ENCODE assay signal across 1 cellular context in the genomic region with DNA sequence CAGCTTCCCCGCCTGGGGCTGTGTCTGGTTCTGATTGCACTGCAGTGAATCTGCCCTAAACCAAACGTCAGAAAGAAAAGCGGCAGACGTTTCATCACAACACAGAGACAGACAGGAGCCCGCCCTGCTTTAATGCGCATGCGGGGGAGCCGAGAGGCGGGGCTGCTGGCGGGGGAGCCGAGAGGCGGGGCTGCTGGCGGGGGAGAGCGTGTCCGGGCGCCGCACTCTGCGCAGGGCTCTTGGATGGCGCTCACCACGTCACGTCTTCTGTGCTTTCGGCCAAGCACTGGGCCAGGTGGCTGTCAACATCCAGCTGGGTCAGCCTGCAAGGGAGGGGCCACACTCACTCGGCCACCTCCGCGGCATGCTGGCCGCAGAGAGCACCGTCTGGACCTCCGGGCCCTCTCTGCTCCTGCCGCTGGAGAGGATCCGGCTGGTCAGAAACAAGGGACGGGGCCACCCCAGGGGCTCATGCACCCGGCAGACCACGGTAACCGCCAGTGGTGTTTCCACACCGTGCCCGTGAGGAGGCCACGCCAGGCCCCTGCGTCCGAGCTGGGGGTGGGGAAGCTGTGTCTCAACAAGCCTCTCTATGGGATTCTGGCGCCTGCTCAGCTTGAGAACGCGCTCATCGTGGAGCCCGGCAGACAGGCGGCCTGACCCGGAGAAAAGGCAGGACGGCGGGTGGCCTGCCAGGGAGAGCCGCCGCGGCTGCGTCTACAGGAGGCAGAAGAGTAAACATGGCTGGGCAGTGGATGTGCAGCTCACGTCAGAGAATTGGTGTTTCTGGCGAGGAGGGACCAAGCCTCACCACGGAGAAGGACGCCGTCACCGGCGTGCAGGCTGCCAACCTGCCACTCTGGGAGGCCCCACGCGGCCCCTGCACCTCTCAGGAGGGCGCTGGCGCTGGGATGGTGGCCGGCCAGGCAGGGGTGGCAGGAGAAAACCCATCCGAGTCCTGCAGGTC.
A peak's percentile ranks its signal among the peaks of the same experiment; 100 is the strongest.
TF ChIP-seq lines count a peak whose summit lies in the region.

No MANE protein-coding gene starts in this region.

TF ChIP-seq in HepG2, 621 proteins besides CTCF, POLR2A, EP300 and RAD21 (continued from another document and continues in another):
- TF ChIP-seq, protein P1, sequence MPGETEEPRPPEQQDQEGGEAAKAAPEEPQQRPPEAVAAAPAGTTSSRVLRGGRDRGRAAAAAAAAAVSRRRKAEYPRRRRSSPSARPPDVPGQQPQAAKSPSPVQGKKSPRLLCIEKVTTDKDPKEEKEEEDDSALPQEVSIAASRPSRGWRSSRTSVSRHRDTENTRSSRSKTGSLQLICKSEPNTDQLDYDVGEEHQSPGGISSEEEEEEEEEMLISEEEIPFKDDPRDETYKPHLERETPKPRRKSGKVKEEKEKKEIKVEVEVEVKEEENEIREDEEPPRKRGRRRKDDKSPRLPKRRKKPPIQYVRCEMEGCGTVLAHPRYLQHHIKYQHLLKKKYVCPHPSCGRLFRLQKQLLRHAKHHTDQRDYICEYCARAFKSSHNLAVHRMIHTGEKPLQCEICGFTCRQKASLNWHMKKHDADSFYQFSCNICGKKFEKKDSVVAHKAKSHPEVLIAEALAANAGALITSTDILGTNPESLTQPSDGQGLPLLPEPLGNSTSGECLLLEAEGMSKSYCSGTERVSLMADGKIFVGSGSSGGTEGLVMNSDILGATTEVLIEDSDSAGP (CRISPR knock-in tag; IDR thresholded peaks at IDR 0.05; ENCODE audit: borderline replicate concordance) = peak; percentile 83
- no peak for TF ChIP-seq REXO4 (CRISPR knock-in tag; IDR thresholded peaks at IDR 0.05; ENCODE audit: borderline replicate concordance)
- no peak for TF ChIP-seq TBP (CRISPR knock-in tag; IDR thresholded peaks at IDR 0.05)
- TF ChIP-seq, protein P2, sequence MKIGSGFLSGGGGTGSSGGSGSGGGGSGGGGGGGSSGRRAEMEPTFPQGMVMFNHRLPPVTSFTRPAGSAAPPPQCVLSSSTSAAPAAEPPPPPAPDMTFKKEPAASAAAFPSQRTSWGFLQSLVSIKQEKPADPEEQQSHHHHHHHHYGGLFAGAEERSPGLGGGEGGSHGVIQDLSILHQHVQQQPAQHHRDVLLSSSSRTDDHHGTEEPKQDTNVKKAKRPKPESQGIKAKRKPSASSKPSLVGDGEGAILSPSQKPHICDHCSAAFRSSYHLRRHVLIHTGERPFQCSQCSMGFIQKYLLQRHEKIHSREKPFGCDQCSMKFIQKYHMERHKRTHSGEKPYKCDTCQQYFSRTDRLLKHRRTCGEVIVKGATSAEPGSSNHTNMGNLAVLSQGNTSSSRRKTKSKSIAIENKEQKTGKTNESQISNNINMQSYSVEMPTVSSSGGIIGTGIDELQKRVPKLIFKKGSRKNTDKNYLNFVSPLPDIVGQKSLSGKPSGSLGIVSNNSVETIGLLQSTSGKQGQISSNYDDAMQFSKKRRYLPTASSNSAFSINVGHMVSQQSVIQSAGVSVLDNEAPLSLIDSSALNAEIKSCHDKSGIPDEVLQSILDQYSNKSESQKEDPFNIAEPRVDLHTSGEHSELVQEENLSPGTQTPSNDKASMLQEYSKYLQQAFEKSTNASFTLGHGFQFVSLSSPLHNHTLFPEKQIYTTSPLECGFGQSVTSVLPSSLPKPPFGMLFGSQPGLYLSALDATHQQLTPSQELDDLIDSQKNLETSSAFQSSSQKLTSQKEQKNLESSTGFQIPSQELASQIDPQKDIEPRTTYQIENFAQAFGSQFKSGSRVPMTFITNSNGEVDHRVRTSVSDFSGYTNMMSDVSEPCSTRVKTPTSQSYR (CRISPR knock-in tag; IDR thresholded peaks at IDR 0.05; ENCODE audit: borderline replicate concordance) = no peak
- no peak for TF ChIP-seq CBX2 (IDR thresholded peaks at IDR 0.05; ENCODE audit: low read depth, low read length)
- no peak for TF ChIP-seq CBX2 (CRISPR knock-in tag; IDR thresholded peaks at IDR 0.05; ENCODE audit: low read depth)
- TF ChIP-seq RARG (CRISPR knock-in tag; IDR thresholded peaks at IDR 0.05; ENCODE audit: low read depth) = no peak
- peak in 1 of 2 experiments; percentile 53; a peak in 1 of 4 replicates for TF ChIP-seq HMGXB4 (CRISPR knock-in tag; IDR thresholded peaks at IDR 0.05; ENCODE audit: borderline replicate concordance in 1 of 2, low read depth in 1 of 2)
- TF ChIP-seq, protein P3, sequence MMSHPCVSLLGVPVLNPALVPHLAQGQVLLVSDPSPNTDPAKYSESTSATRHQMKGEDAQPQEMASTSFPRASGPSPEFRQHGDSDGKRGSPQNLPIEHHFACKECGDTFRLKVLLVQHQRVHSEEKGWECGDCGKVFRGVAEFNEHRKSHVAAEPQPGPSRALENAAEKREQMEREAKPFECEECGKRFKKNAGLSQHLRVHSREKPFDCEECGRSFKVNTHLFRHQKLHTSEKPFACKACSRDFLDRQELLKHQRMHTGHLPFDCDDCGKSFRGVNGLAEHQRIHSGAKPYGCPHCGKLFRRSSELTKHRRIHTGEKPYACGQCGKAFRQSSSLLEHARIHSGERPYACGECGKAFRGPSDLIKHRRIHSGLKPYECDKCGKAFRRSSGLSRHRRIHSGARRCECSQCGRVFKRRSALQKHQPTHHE (CRISPR knock-in tag; IDR thresholded peaks at IDR 0.05; ENCODE audit: borderline replicate concordance) = no peak
- no peak for TF ChIP-seq ZNF749 (CRISPR knock-in tag; IDR thresholded peaks at IDR 0.05; ENCODE audit: borderline replicate concordance)
- TF ChIP-seq ZNF616 (CRISPR knock-in tag; IDR thresholded peaks at IDR 0.05; ENCODE audit: low read depth) = no peak
- TF ChIP-seq, protein P4, sequence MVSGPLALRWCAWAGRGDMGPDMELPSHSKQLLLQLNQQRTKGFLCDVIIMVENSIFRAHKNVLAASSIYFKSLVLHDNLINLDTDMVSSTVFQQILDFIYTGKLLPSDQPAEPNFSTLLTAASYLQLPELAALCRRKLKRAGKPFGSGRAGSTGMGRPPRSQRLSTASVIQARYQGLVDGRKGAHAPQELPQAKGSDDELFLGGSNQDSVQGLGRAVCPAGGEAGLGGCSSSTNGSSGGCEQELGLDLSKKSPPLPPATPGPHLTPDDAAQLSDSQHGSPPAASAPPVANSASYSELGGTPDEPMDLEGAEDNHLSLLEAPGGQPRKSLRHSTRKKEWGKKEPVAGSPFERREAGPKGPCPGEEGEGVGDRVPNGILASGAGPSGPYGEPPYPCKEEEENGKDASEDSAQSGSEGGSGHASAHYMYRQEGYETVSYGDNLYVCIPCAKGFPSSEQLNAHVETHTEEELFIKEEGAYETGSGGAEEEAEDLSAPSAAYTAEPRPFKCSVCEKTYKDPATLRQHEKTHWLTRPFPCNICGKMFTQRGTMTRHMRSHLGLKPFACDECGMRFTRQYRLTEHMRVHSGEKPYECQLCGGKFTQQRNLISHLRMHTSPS (CRISPR knock-in tag; IDR thresholded peaks at IDR 0.05; ENCODE audit: low read depth) = no peak
- no peak for TF ChIP-seq RBAK (CRISPR knock-in tag; IDR thresholded peaks at IDR 0.05)
- TF ChIP-seq ZNF138 (CRISPR knock-in tag; IDR thresholded peaks at IDR 0.05; ENCODE audit: low read depth) = no peak; the same call in 1 of the 2 replicates
- TF ChIP-seq, protein P5, sequence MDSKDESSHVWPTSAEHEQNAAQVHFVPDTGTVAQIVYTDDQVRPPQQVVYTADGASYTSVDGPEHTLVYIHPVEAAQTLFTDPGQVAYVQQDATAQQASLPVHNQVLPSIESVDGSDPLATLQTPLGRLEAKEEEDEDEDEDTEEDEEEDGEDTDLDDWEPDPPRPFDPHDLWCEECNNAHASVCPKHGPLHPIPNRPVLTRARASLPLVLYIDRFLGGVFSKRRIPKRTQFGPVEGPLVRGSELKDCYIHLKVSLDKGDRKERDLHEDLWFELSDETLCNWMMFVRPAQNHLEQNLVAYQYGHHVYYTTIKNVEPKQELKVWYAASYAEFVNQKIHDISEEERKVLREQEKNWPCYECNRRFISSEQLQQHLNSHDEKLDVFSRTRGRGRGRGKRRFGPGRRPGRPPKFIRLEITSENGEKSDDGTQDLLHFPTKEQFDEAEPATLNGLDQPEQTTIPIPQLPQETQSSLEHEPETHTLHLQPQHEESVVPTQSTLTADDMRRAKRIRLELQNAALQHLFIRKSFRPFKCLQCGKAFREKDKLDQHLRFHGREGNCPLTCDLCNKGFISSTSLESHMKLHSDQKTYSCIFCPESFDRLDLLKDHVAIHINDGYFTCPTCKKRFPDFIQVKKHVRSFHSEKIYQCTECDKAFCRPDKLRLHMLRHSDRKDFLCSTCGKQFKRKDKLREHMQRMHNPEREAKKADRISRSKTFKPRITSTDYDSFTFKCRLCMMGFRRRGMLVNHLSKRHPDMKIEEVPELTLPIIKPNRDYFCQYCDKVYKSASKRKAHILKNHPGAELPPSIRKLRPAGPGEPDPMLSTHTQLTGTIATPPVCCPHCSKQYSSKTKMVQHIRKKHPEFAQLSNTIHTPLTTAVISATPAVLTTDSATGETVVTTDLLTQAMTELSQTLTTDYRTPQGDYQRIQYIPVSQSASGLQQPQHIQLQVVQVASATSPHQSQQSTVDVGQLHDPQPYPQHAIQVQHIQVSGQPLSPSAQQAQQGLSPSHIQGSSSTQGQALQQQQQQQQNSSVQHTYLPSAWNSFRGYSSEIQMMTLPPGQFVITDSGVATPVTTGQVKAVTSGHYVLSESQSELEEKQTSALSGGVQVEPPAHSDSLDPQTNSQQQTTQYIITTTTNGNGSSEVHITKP (CRISPR knock-in tag; IDR thresholded peaks at IDR 0.05; ENCODE audit: low read depth) = peak; percentile 66
- no peak for TF ChIP-seq MBD4 (IDR thresholded peaks at IDR 0.05; ENCODE audit: borderline replicate concordance, low read length)
- TF ChIP-seq TRIM24 (CRISPR knock-in tag; IDR thresholded peaks at IDR 0.05) = no peak
- TF ChIP-seq PTBP1 (IDR thresholded peaks at IDR 0.05; ENCODE audit: low read depth, low read length, poor library complexity, severe bottlenecking) = no peak
- 0 out of 2 replicates have a peak, but pooled peaks have one; percentile 45 for TF ChIP-seq HNRNPL (IDR thresholded peaks at IDR 0.05; ENCODE audit: low read depth, low read length)
- TF ChIP-seq CHD4 (IDR thresholded peaks at IDR 0.05; ENCODE audit: borderline replicate concordance, low read length) = no peak
- TF ChIP-seq HOXA5 (CRISPR knock-in tag; IDR thresholded peaks at IDR 0.05) = peak; percentile 7; the same call in 1 of the 2 replicates
- TF ChIP-seq NCOR1 (IDR thresholded peaks at IDR 0.05; ENCODE audit: borderline replicate concordance, low read length) = peak; percentile 31; the same call in 1 of the 2 replicates
- TF ChIP-seq ZNF547 (CRISPR knock-in tag; IDR thresholded peaks at IDR 0.05) = no peak
- TF ChIP-seq MYC (CRISPR knock-in tag; IDR thresholded peaks at IDR 0.05; ENCODE audit: borderline replicate concordance) = peak; percentile 89
- TF ChIP-seq ZNF30 (CRISPR knock-in tag; IDR thresholded peaks at IDR 0.05) = no peak
- no peak for TF ChIP-seq ZNF720 (CRISPR knock-in tag; IDR thresholded peaks at IDR 0.05)
- no peak for TF ChIP-seq SATB2 (CRISPR knock-in tag; IDR thresholded peaks at IDR 0.05)
- no peak for TF ChIP-seq NAIF1 (CRISPR knock-in tag; IDR thresholded peaks at IDR 0.05; ENCODE audit: borderline replicate concordance)
- peak; percentile 40; the same call in 1 of the 2 replicates for TF ChIP-seq ZNF274 (CRISPR knock-in tag; IDR thresholded peaks at IDR 0.05)
- TF ChIP-seq, protein P6, sequence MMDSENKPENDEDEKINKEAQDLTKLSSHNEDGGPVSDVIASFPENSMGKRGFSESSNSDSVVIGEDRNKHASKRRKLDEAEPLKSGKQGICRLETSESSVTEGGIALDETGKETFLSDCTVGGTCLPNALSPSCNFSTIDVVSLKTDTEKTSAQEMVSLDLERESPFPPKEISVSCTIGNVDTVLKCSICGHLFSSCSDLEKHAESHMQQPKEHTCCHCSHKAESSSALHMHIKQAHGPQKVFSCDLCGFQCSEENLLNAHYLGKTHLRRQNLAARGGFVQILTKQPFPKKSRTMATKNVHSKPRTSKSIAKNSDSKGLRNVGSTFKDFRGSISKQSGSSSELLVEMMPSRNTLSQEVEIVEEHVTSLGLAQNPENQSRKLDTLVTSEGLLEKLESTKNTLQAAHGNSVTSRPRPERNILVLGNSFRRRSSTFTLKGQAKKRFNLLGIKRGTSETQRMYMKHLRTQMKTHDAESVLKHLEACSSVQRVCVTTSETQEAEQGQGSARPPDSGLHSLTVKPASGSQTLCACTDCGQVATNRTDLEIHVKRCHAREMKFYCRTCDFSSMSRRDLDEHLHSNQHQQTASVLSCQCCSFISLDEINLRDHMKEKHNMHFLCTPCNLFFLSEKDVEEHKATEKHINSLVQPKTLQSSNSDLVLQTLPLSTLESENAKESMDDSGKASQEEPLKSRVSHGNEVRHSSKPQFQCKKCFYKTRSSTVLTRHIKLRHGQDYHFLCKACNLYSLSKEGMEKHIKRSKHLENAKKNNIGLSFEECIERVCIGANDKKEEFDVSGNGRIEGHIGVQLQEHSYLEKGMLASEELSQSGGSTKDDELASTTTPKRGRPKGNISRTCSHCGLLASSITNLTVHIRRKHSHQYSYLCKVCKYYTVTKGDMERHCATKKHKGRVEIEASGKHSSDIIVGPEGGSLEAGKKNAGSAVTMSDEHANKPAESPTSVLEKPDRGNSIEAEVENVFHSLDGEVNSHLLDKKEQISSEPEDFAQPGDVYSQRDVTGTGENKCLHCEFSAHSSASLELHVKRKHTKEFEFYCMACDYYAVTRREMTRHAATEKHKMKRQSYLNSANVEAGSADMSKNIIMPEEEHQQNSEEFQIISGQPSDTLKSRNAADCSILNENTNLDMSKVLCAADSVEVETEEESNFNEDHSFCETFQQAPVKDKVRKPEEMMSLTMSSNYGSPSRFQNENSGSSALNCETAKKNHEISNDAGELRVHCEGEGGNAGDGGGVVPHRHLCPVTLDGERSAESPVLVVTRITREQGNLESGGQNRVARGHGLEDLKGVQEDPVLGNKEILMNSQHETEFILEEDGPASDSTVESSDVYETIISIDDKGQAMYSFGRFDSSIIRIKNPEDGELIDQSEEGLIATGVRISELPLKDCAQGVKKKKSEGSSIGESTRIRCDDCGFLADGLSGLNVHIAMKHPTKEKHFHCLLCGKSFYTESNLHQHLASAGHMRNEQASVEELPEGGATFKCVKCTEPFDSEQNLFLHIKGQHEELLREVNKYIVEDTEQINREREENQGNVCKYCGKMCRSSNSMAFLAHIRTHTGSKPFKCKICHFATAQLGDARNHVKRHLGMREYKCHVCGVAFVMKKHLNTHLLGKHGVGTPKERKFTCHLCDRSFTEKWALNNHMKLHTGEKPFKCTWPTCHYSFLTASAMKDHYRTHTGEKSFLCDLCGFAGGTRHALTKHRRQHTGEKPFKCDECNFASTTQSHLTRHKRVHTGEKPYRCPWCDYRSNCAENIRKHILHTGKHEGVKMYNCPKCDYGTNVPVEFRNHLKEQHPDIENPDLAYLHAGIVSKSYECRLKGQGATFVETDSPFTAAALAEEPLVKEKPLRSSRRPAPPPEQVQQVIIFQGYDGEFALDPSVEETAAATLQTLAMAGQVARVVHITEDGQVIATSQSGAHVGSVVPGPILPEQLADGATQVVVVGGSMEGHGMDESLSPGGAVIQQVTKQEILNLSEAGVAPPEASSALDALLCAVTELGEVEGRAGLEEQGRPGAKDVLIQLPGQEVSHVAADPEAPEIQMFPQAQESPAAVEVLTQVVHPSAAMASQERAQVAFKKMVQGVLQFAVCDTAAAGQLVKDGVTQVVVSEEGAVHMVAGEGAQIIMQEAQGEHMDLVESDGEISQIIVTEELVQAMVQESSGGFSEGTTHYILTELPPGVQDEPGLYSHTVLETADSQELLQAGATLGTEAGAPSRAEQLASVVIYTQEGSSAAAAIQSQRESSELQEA (CRISPR knock-in tag; IDR thresholded peaks at IDR 0.05; ENCODE audit: not compliant biosample characterization) = peak; percentile 81
